Comparison of ENCODE assay signal across 14 cellular contexts in genomic region chr10:106648534-106649481, GRCh38.
"Had no signal": no experiment of that assay in that cellular context is flagged by ENCODE, and none has a peak within 500 bp of the region (broad histone marks: within the 10 kb centered on the region; RNA-seq: fewer than 3 reads in every experiment).

No MANE protein-coding gene starts in this region.

- H3K4me3 ChIP-seq: coronary artery, smooth muscle cell had no signal

- FAIRE-seq: frontal cortex, keratinocyte had no signal

- ATAC-seq: naive thymus-derived CD4-positive, alpha-beta T cell; right cardiac atrium had no signal

- H3K36me3 ChIP-seq: neutrophil had no signal

- H3K27me3 ChIP-seq: neutrophil had no signal

- H3K4me2 ChIP-seq: smooth muscle cell had no signal

- H3K9me3 ChIP-seq: neutrophil had no signal

- DNase-seq: effector CD4-positive, alpha-beta T cell; immature natural killer cell; mesendoderm; naive thymus-derived CD4-positive, alpha-beta T cell; nephron progenitor cell; right cardiac atrium; stimulated activated CD4-positive, alpha-beta T cell treated with anti-CD3 and anti-CD28 coated beads, Interleukin-2, amount 100 ng/mL, for 48 hours; stimulated activated naive CD4-positive, alpha-beta T cell treated with Interleukin-2 at 50 U/mL for 16 hours; trophoblast cell had no signal

- H3K27ac ChIP-seq: coronary artery, neutrophil had no signal
